Comparison of ENCODE assay signal across 8 cellular contexts in genomic region chr6:130365166-130366010, GRCh38. TPM values are rescaled to one million over a fixed set of nuclear protein-coding genes. Genes with fewer than 3 reads are reported as not detected.
DNase-seq lines count a peak whose midpoint lies in the region; ATAC-seq and TF ChIP-seq lines count a peak whose summit lies in the region.

No MANE protein-coding gene starts in this region.

- TF ChIP-seq CTCF in Panc1 (IDR thresholded peaks at IDR 0.05) (peak; percentile 39), parathyroid adenoma (IDR thresholded peaks at IDR 0.05) (peak; percentile 22)

- no peaks in the 10 kb centered on the region for H3K9me3 ChIP-seq in Panc1 (ENCODE audit: control insufficient read depth, insufficient read depth, low read depth, low read length)
- no peaks in the 10 kb centered on the region for H3K9me3 ChIP-seq in parathyroid adenoma (ENCODE audit: control insufficient read depth, low read length)

- intact Hi-C loops in Panc1 (cut with micrococcal nuclease; ENCODE audit: unreplicated experiment) = no loop called here
- intact Hi-C loops in Right ventricle myocardium superior (cut with DNase I) = no loop called here

- POLR2A ChIA-PET in Panc1 (lab: Charles Lee) = no interaction called here

- CTCF ChIA-PET in Panc1 (lab: Charles Lee) = no interaction called here

- H3K79me2 ChIP-seq in parathyroid adenoma = no peaks in the 10 kb centered on the region

- H3K27me3 ChIP-seq in Panc1 (ENCODE audit: control insufficient read depth, insufficient read depth, low read length) (0 out of 2 replicates have a peak, but pooled peaks cover 6% of the 10 kb centered on the region), parathyroid adenoma (ENCODE audit: control insufficient read depth, insufficient read depth, low read length) (peaks cover 4% of the 10 kb centered on the region)

- ATAC-seq in HG02623 (IDR thresholded peaks at IDR 0.05; ENCODE audit: unreplicated experiment) = peak; percentile 54
- ATAC-seq in Panc1 = no peak
- peak; percentile 64 for ATAC-seq in Right ventricle myocardium superior (ENCODE audit: poor library complexity)
- no peak for ATAC-seq in HG03571 (IDR thresholded peaks at IDR 0.05; ENCODE audit: unreplicated experiment)

- BruUV-seq in Panc1 (replicated peaks; lab: Mats Ljungman, UMichigan) = no TSS peak

- H2AFZ ChIP-seq in parathyroid adenoma = peak overlapping the region; percentile 68

- H3K9ac ChIP-seq in parathyroid adenoma = no peak overlapping the region

- H3K36me3 ChIP-seq in Panc1 (ENCODE audit: control insufficient read depth, insufficient read depth, low read length) = no peaks in the 10 kb centered on the region; the same call in 1 of the 2 replicates
- H3K36me3 ChIP-seq in parathyroid adenoma (ENCODE audit: control insufficient read depth, insufficient read depth, low read length) = peaks cover 2% of the 10 kb centered on the region

- peak overlapping the region; percentile 78 for H3K4me2 ChIP-seq in parathyroid adenoma (ENCODE audit: low read length)

- in situ Hi-C loops in Panc1 (cut with HindIII; ENCODE audit: low pct_unique_long_range_greater_than_20kb, low sequenced_read_pairs) = no loop called here

- H3K4me3 ChIP-seq in GM08714 (ENCODE audit: low read length) = peak overlapping the region; percentile 65
- peak overlapping the region in 1 of 2 experiments; percentile 40; a peak in 1 of 4 replicates for H3K4me3 ChIP-seq in Panc1 (ENCODE audit: low read depth in 2 of 2, low read length in 2 of 2)
- H3K4me3 ChIP-seq in parathyroid adenoma (ENCODE audit: low read depth, low read length) = peak overlapping the region; percentile 59

- DNase-seq in Panc1 (ENCODE audit: low read depth, low spot score) (no peak), Right ventricle myocardium superior (peak; percentile 61), NCI-H510A (lab: John Stamatoyannopoulos, UW) (no peak)
- DNase-seq in activated naive CD4-positive, alpha-beta T cell treated with Interleukin-2 at 50 U/mL for 16 hours = peak; percentile 54

- no peak overlapping the region for H3K27ac ChIP-seq in Panc1 (ENCODE audit: low read length)
- H3K27ac ChIP-seq in parathyroid adenoma = no peak overlapping the region

- H3K4me1 ChIP-seq in Panc1 (ENCODE audit: control insufficient read depth, insufficient read depth, low read length) (no peaks in the 10 kb centered on the region), parathyroid adenoma (no peaks in the 10 kb centered on the region)

RNA-seq across cellular contexts. Expression of gene TMEM200A, which starts 0.4 kb away (rescaled TPM):
- total RNA-seq in Panc1 (2021; ENCODE audit: unreplicated experiment) (0.10 TPM), Right ventricle myocardium superior (not detected)
- polyA plus RNA-seq in Panc1 (2012; ENCODE audit: insufficient read length) = not detected

Comparison
In these comparisons a context has a peak if more than half of its experiments do, and no peak if none do; other contexts are left out.
1. ATAC-seq: peak in HG02623 (single experiment) and Right ventricle myocardium superior (single experiment); none in Panc1 (single experiment) and HG03571 (single experiment).
2. DNase-seq: peak in activated naive CD4-positive, alpha-beta T cell treated with Interleukin-2 at 50 U/mL for 16 hours (single experiment) and Right ventricle myocardium superior (single experiment); none in Panc1 (single experiment) and NCI-H510A (single experiment).